In the genomic region with DNA sequence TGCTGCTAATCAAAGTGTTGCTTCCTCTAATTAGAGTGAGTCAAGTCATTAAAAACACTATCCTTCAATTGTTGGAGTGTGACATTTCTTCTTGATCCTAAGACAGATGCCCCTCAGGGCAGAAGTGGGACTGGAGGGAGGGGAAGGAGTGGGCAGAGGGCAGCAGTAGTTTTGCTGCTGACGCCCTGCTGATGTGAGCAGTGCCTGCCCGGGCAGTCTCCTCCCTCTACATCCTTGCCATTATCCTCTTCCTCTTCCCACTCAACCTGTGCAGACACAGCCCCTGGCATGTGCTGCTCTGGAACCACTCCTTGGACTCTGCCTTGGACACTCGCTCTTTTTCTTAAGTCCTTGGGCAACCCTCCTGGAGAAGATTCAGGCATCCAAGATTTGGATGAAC, we compare ENCODE assay signal across 20 cellular contexts.
A peak's percentile ranks its signal among the peaks of the same experiment; 100 is the strongest.
DNase-seq lines count a peak whose midpoint lies in the region; FAIRE-seq and TF ChIP-seq lines count a peak whose summit lies in the region.
"Had no signal": no experiment of that assay in that cellular context is flagged by ENCODE, and none has a peak within 500 bp of the region (broad histone marks: within the 10 kb centered on the region; RNA-seq: fewer than 3 reads in every experiment).

No MANE protein-coding gene starts in this region.

- TF ChIP-seq POLR2A in lower leg skin (IDR thresholded peaks at IDR 0.05), result no peak

- POLR2A ChIA-PET in MCF 10A (lab: Yijun Ruan, JAX), result interaction anchor here (1.5 to 2.2 kb wide), 3 partner anchors 11 to 39 kb away, joined by 5 to 12 read pairs (median 10); no protein-coding TSS in a partner anchor

- H3K9ac ChIP-seq in mammary epithelial cell (ENCODE audit: insufficient read depth, low read length), result no peak overlapping the region
- H3K9ac ChIP-seq in keratinocyte (ENCODE audit: control insufficient read depth, extremely low read depth, insufficient read depth, low read length), result no peak overlapping the region
- H3K9ac ChIP-seq: BLaER1 treated with 17β-estradiol and CSF1 and Interleukin-3, amounts not matched to agents 10 nM and 100 nM had no signal

- H3K27me3 Mint-ChIP-seq in MCF 10A (ENCODE audit: insufficient read depth, unreplicated experiment), result no peaks in the 10 kb centered on the region
- H3K27me3 Mint-ChIP-seq: B cell had no signal

- no peaks in the 10 kb centered on the region for H3K9me3 Mint-ChIP-seq in MCF 10A (ENCODE audit: unreplicated experiment)
- H3K9me3 Mint-ChIP-seq: CD8-positive, alpha-beta T cell had no signal

- H3K27ac ChIP-seq in mammary epithelial cell (ENCODE audit: insufficient read depth, low read depth, low read length) (no peak overlapping the region), keratinocyte (ENCODE audit: control insufficient read depth, insufficient read depth, low read length) (no peak overlapping the region)
- H3K27ac ChIP-seq: 22Rv1; BLaER1 treated with 17β-estradiol and CSF1 and Interleukin-3, amounts not matched to agents 10 nM and 100 nM; HL-60 had no signal

- H2AFZ ChIP-seq in mammary epithelial cell (ENCODE audit: low read depth, low read length), result peak overlapping the region; percentile 20
- no peak overlapping the region for H2AFZ ChIP-seq in keratinocyte (ENCODE audit: control insufficient read depth, low read length)

- no peaks in the 10 kb centered on the region for H3K9me1 ChIP-seq in keratinocyte (ENCODE audit: control insufficient read depth, extremely low read depth, insufficient read depth, low read length)

- FAIRE-seq in bronchial epithelial cell (lab: Jason Lieb, UNC) (no peak), keratinocyte (lab: Jason Lieb, UNC) (no peak)
- FAIRE-seq: GM12878, H1 had no signal

- H3K4me1 Mint-ChIP-seq in MCF 10A (ENCODE audit: insufficient read depth, unreplicated experiment), result peaks cover 10% of the 10 kb centered on the region
- H3K4me1 Mint-ChIP-seq: B cell had no signal

- intact Hi-C loops in mammary epithelial cell (cut with micrococcal nuclease), result loop anchor here (2.0 kb wide), 1 partner anchor 38 kb away; no protein-coding TSS in a partner anchor
- intact Hi-C loops in MCF 10A (cut with micrococcal nuclease), result no loop called here
- intact Hi-C loops in lower leg skin (cut with DNase I; ENCODE audit: low total_unique reads), result no loop called here

- H4K20me1 ChIP-seq in mammary epithelial cell (ENCODE audit: insufficient read depth, low read length) (no peaks in the 10 kb centered on the region), keratinocyte (ENCODE audit: control insufficient read depth, extremely low read depth, insufficient read depth, low read length) (no peaks in the 10 kb centered on the region)
- H4K20me1 ChIP-seq: BLaER1 treated with 17β-estradiol and CSF1 and Interleukin-3, amounts not matched to agents 10 nM and 100 nM had no signal

- H3K36me3 Mint-ChIP-seq in MCF 10A (ENCODE audit: insufficient read depth, unreplicated experiment), result no peaks in the 10 kb centered on the region
- H3K36me3 Mint-ChIP-seq: CD8-positive, alpha-beta T cell had no signal

- H3K9me3 ChIP-seq in mammary epithelial cell (replicated peaks; ENCODE audit: insufficient read depth, low read length) (no peaks in the 10 kb centered on the region), keratinocyte (ENCODE audit: control insufficient read depth, low read depth, low read length) (no peaks in the 10 kb centered on the region)
- H3K9me3 ChIP-seq: HAP-1 had no signal

- DNase-seq in mammary epithelial cell (peak; percentile 35), MCF 10A (ENCODE audit: unreplicated experiment) (no peak), bronchial epithelial cell (ENCODE audit: low read depth) (peak; percentile 53), keratinocyte (ENCODE audit: low read depth, low spot score) (peak; percentile 85), lower leg skin (ENCODE audit: low spot score in 2 of 2) (no peak), NCI-H146 treated with DMSO at 0.1 percent for 48 hours (lab: John Stamatoyannopoulos, UW; ENCODE audit: unreplicated experiment) (no peak), H7 (no peak)
- DNase-seq: CD8-positive, alpha-beta T cell; COR-L47; DMS 273 treated with DMSO at 0.1 percent for 48 hours; DMS53; DND-41; EL had no signal

- 0% methylated on average over 2 of the region's 3 CpGs for WGBS in mammary epithelial cell (ENCODE audit: low coverage, missing lambda C conversion rate)
- WGBS in lower leg skin, 2 donors, result 45 to 70% methylated on average over 3 of the region's 3 CpGs

- H3K4me2 ChIP-seq in mammary epithelial cell (ENCODE audit: insufficient read depth, low read depth, low read length) (no peak overlapping the region), keratinocyte (ENCODE audit: control insufficient read depth, extremely low read depth, insufficient read depth, low read depth, low read length) (no peak overlapping the region)

- H3K36me3 ChIP-seq in mammary epithelial cell (ENCODE audit: insufficient read depth, low read length) (no peaks in the 10 kb centered on the region), bronchial epithelial cell (ENCODE audit: control insufficient read depth, insufficient read depth, low read length) (no peaks in the 10 kb centered on the region), keratinocyte (ENCODE audit: control insufficient read depth in 2 of 2, extremely low read depth in 1 of 2, insufficient read depth in 2 of 2, low read length in 2 of 2) (no peaks in the 10 kb centered on the region), H7 (replicated peaks; ENCODE audit: control insufficient read depth, insufficient read depth, low read length) (no peaks in the 10 kb centered on the region)
- H3K36me3 ChIP-seq: BLaER1 treated with 17β-estradiol and CSF1 and Interleukin-3, amounts not matched to agents 10 nM and 100 nM; HAP-1 had no signal

- H3K4me3 ChIP-seq in mammary epithelial cell (replicated peaks in 1 of 3; ENCODE audit: insufficient read depth in 1 of 3, low read depth in 2 of 3, low read length in 3 of 3) (no peak overlapping the region), bronchial epithelial cell (ENCODE audit: low read depth, low read length) (no peak overlapping the region), keratinocyte (ENCODE audit: control insufficient read depth in 2 of 3, extremely low read depth in 1 of 3, insufficient read depth in 2 of 3, low read depth in 1 of 3, low read length in 3 of 3) (no peak overlapping the region), lower leg skin (ENCODE audit: low read depth, poor library complexity, severe bottlenecking) (no peak overlapping the region), H7 (ENCODE audit: insufficient read depth, low read depth, low read length) (no peak overlapping the region)
- H3K4me3 ChIP-seq: BLaER1 treated with 17β-estradiol and CSF1 and Interleukin-3, amounts not matched to agents 10 nM and 100 nM; GM12878; HAP-1 had no signal

- H3K4me3 Mint-ChIP-seq in MCF 10A (ENCODE audit: unreplicated experiment), result no peak overlapping the region
- H3K4me3 Mint-ChIP-seq: B cell; CD8-positive, alpha-beta T cell had no signal

- no peaks in the 10 kb centered on the region for H3K27me3 ChIP-seq in mammary epithelial cell (ENCODE audit: insufficient read depth, low read length)
- no peaks in the 10 kb centered on the region for H3K27me3 ChIP-seq in bronchial epithelial cell (ENCODE audit: control insufficient read depth, insufficient read depth, low read length)
- H3K27me3 ChIP-seq in keratinocyte (ENCODE audit: control insufficient read depth, extremely low read depth, insufficient read depth, low read length), result no peaks in the 10 kb centered on the region
- H3K27me3 ChIP-seq in H7 (ENCODE audit: control insufficient read depth, insufficient read depth, low read length), result no peaks in the 10 kb centered on the region
- H3K27me3 ChIP-seq: BLaER1 treated with 17β-estradiol and CSF1 and Interleukin-3, amounts not matched to agents 10 nM and 100 nM had no signal

- H3K4me1 ChIP-seq in mammary epithelial cell (ENCODE audit: insufficient read depth, low read length) (peaks cover 30% of the 10 kb centered on the region), keratinocyte (ENCODE audit: control insufficient read depth, extremely low read depth, insufficient read depth, low read length) (peaks cover 23% of the 10 kb centered on the region)
- H3K4me1 ChIP-seq: HAP-1 had no signal

- BruUV-seq in mammary epithelial cell (replicated peaks; lab: Mats Ljungman, UMichigan) (no TSS peak), MCF 10A (replicated peaks; lab: Mats Ljungman, UMichigan) (no TSS peak)

- TF ChIP-seq CTCF in mammary epithelial cell (conservative IDR thresholded peaks at IDR 0.05 in 1 of 2, IDR thresholded peaks at IDR 0.05 in 1 of 2; ENCODE audit: extremely low read depth in 1 of 2, insufficient read depth in 1 of 2, low read depth in 1 of 2, low read length in 2 of 2), result no peak
- no peak for TF ChIP-seq CTCF in MCF 10A (IDR thresholded peaks at IDR 0.05; ENCODE audit: unreplicated experiment)
- no peak for TF ChIP-seq CTCF in bronchial epithelial cell (IDR thresholded peaks at IDR 0.05; ENCODE audit: insufficient read depth, low read length, severe bottlenecking)
- TF ChIP-seq CTCF in keratinocyte (optimal IDR thresholded peaks at IDR 0.05 in 1 of 3, IDR thresholded peaks at IDR 0.05 in 1 of 3, conservative IDR thresholded peaks at IDR 0.05 in 1 of 3; ENCODE audit: extremely low read depth in 1 of 3, insufficient read depth in 2 of 3, low read length in 3 of 3), result no peak
- TF ChIP-seq CTCF in lower leg skin (IDR thresholded peaks at IDR 0.05), result no peak

- CTCF ChIA-PET in mammary epithelial cell (lab: Charles Lee; ENCODE audit: low non-redundant PET), result no interaction called here
- CTCF ChIA-PET in MCF 10A (lab: Yijun Ruan, JAX), result interaction anchor here (0.6 to 0.7 kb wide), 2 partner anchors 10 to 31 kb away, joined by 3 read pairs; no protein-coding TSS in a partner anchor

- dilution Hi-C loops in mammary epithelial cell (cut with HindIII; ENCODE audit: low sequenced_read_pairs), result no loop called here
- dilution Hi-C loops in keratinocyte (cut with MboI; ENCODE audit: extremely low pct_ligation_motif_present, low sequenced_read_pairs), result no loop called here

- H3K79me2 ChIP-seq in mammary epithelial cell (ENCODE audit: insufficient read depth, low read length) (no peaks in the 10 kb centered on the region), keratinocyte (ENCODE audit: control insufficient read depth, insufficient read depth, low read length) (no peaks in the 10 kb centered on the region)

- in situ Hi-C loops in mammary epithelial cell (cut with MboI; ENCODE audit: low sequenced_read_pairs in 2 of 2), result no loop called here

- no peak overlapping the region for H3K27ac Mint-ChIP-seq in MCF 10A (ENCODE audit: low read depth, unreplicated experiment)
- H3K27ac Mint-ChIP-seq: B cell; CD8-positive, alpha-beta T cell had no signal

Comparison
In these comparisons a context has a peak if more than half of its experiments do, and no peak if none do; other contexts are left out.
1. DNase-seq: peak in mammary epithelial cell (single experiment), bronchial epithelial cell (single experiment) and keratinocyte (single experiment); none in MCF 10A (single experiment), lower leg skin (0 of 2), NCI-H146 treated with DMSO at 0.1 percent for 48 hours (single experiment) and H7 (single experiment).